In the genomic region with DNA sequence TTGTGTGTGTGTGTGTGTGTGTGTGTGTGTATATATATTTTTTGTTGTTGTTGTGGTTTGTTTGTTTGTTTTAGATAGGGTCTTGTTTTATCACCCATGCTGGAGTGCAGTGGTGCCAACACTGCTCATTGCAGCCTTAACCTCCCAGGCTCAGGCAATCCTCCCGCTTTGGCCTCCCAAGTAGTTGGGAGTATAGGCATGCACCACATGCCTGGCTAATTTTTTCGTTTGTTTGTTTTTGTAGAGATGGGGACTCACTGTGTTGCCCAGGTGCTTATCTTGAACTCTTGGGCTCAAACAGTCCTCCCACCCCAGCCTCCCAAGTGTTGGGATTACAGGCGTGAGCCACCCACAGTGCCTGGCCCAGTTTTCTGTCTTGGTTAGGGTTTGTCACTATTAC, we compare ENCODE assay signal across 35 cellular contexts.
"Had no signal": no experiment of that assay in that cellular context is flagged by ENCODE, and none has a peak within 500 bp of the region (broad histone marks: within the 10 kb centered on the region; RNA-seq: fewer than 3 reads in every experiment).

No MANE protein-coding gene starts in this region.

- DNase-seq: activated B cell treated with CpG ODN at 0.5 μM for 24 hours; activated CD4-positive, alpha-beta memory T cell treated with anti-CD3 and anti-CD28 coated beads for 36 hours; activated CD4-positive, alpha-beta T cell treated with anti-CD3 and anti-CD28 coated beads for 4 hours; activated CD4-positive, alpha-beta T cell treated with anti-CD3 and anti-CD28 coated beads, Interleukin-2, amount 10 ng/mL, durations not matched to agents 24 days and 14 days; activated CD4-positive, alpha-beta T cell treated with anti-CD3 and anti-CD28 coated beads, Interleukin-2, amount 50 U/mL, for 1 hour; activated CD4-positive, alpha-beta T cell treated with anti-CD3 and anti-CD28 coated beads, Interleukin-2, amount 50 U/mL, for 4 hours; activated CD4-positive, CD25-positive, alpha-beta regulatory T cell treated with anti-CD3 and anti-CD28 coated beads, Interleukin-2, amount 50 U/mL, for 72 hours; activated CD8-positive, alpha-beta memory T cell treated with anti-CD3 and anti-CD28 coated beads, Interleukin-2, amount 50 U/mL, for 4 hours; activated CD8-positive, alpha-beta T cell treated with anti-CD3 and anti-CD28 coated beads for 36 hours; activated effector memory CD4-positive, alpha-beta T cell treated with anti-CD3 and anti-CD28 coated beads, Interleukin-2, amount 50 U/mL, for 16 hours; activated gamma-delta T cell treated with Interleukin-2 at 50 U/mL for 16 hours; activated naive CD4-positive, alpha-beta T cell; activated naive CD4-positive, alpha-beta T cell treated with anti-CD3 and anti-CD28 coated beads, Interleukin-2, amount 10 ng/mL, durations not matched to agents 7 days and 5 days; activated naive CD8-positive, alpha-beta T cell treated with anti-CD3 and anti-CD28 coated beads, Interleukin-2, amount 10 ng/mL, durations not matched to agents 7 days and 5 days; activated naive CD8-positive, alpha-beta T cell treated with anti-CD3 and anti-CD28 coated beads, Interleukin-2, amount 50 U/mL, for 24 hours; activated T-cell treated with anti-CD3 and anti-CD28 coated beads for 4 hours; activated T-cell treated with anti-CD3 and anti-CD28 coated beads, Interleukin-2, amount 50 U/mL, for 1 hour; activated T-cell treated with anti-CD3 and anti-CD28 coated beads, Interleukin-2, amount 50 U/mL, for 4 hours; activated T-cell treated with anti-CD3 and anti-CD28 coated beads, Interleukin-2, amount 50 U/mL, for 72 hours; amygdala; anterior cingulate cortex; caudate nucleus; T-helper 1 cell; T-helper 2 cell; T-helper 9 cell had no signal

- H3K27ac Mint-ChIP-seq: activated B cell treated with CpG ODN at 0.5 μM for 24 hours; activated CD4-positive, alpha-beta memory T cell treated with anti-CD3 and anti-CD28 coated beads for 36 hours; activated CD4-positive, alpha-beta T cell treated with anti-CD3 and anti-CD28 coated beads, Interleukin-2, amount 10 ng/mL, durations not matched to agents 24 days and 14 days; activated naive CD4-positive, alpha-beta T cell treated with anti-CD3 and anti-CD28 coated beads, Interleukin-2, amount 10 ng/mL, durations not matched to agents 7 days and 5 days; activated naive CD4-positive, alpha-beta T cell treated with anti-CD3 and anti-CD28 coated beads, Interleukin-2, amount 50 U/mL, for 24 hours; activated naive CD8-positive, alpha-beta T cell; activated naive CD8-positive, alpha-beta T cell treated with anti-CD3 and anti-CD28 coated beads, Interleukin-2, amount 10 ng/mL, durations not matched to agents 7 days and 5 days; activated naive CD8-positive, alpha-beta T cell treated with anti-CD3 and anti-CD28 coated beads, Interleukin-2, amount 50 U/mL, for 24 hours; activated T-helper 17 cell treated with anti-CD3 and anti-CD28 coated beads, Interleukin-2, amount 50 U/mL, for 72 hours; brain; T-helper 1 cell treated with Interleukin-12 subunit alpha and Interleukin-12 subunit beta and Interleukin-4 antibody, amounts not matched to agents 30 μg/mL and 1 μg/mL, for 36 hours; T-helper 2 cell treated with Interferon-gamma antibody and Interleukin-4, amounts not matched to agents 5 μg/mL and 100 μg/mL, for 36 hours had no signal

- H3K4me3 ChIP-seq: ascending aorta, cardiac muscle cell had no signal

- ATAC-seq: activated CD8-positive, alpha-beta T cell treated with anti-CD3 and anti-CD28 coated beads for 36 hours; activated naive CD8-positive, alpha-beta T cell treated with anti-CD3 and anti-CD28 coated beads, Interleukin-2, amount 50 U/mL, for 24 hours; activated T-cell treated with anti-CD3 and anti-CD28 coated beads, Interleukin-2, amount 50 U/mL, for 4 hours; activated T-cell treated with anti-CD3 and anti-CD28 coated beads, Interleukin-2, amount 50 U/mL, for 72 hours; activated T-helper 17 cell treated with anti-CD3 and anti-CD28 coated beads, Interleukin-2, amount 50 U/mL, for 72 hours had no signal

- H3K27me3 Mint-ChIP-seq: activated B cell treated with CpG ODN at 0.5 μM for 24 hours; activated CD4-positive, alpha-beta memory T cell treated with anti-CD3 and anti-CD28 coated beads for 36 hours; activated CD4-positive, alpha-beta T cell treated with anti-CD3 and anti-CD28 coated beads, Interleukin-2, amount 10 ng/mL, durations not matched to agents 24 days and 14 days; activated CD8-positive, alpha-beta T cell treated with anti-CD3 and anti-CD28 coated beads for 36 hours; activated naive CD4-positive, alpha-beta T cell treated with anti-CD3 and anti-CD28 coated beads, Interleukin-2, amount 10 ng/mL, durations not matched to agents 7 days and 5 days; activated naive CD4-positive, alpha-beta T cell treated with anti-CD3 and anti-CD28 coated beads, Interleukin-2, amount 50 U/mL, for 24 hours; activated naive CD8-positive, alpha-beta T cell; activated naive CD8-positive, alpha-beta T cell treated with anti-CD3 and anti-CD28 coated beads, Interleukin-2, amount 10 ng/mL, durations not matched to agents 7 days and 5 days; activated naive CD8-positive, alpha-beta T cell treated with anti-CD3 and anti-CD28 coated beads, Interleukin-2, amount 50 U/mL, for 24 hours; activated T-helper 17 cell treated with anti-CD3 and anti-CD28 coated beads, Interleukin-2, amount 50 U/mL, for 72 hours had no signal

- H3K4me3 Mint-ChIP-seq: activated B cell treated with CpG ODN at 0.5 μM for 24 hours; activated CD4-positive, alpha-beta memory T cell treated with anti-CD3 and anti-CD28 coated beads for 36 hours; activated CD4-positive, alpha-beta T cell treated with anti-CD3 and anti-CD28 coated beads, Interleukin-2, amount 10 ng/mL, durations not matched to agents 24 days and 14 days; activated CD8-positive, alpha-beta T cell treated with anti-CD3 and anti-CD28 coated beads for 36 hours; activated naive CD4-positive, alpha-beta T cell treated with anti-CD3 and anti-CD28 coated beads, Interleukin-2, amount 10 ng/mL, durations not matched to agents 7 days and 5 days; activated naive CD4-positive, alpha-beta T cell treated with anti-CD3 and anti-CD28 coated beads, Interleukin-2, amount 50 U/mL, for 24 hours; activated naive CD8-positive, alpha-beta T cell; activated naive CD8-positive, alpha-beta T cell treated with anti-CD3 and anti-CD28 coated beads, Interleukin-2, amount 10 ng/mL, durations not matched to agents 7 days and 5 days; activated naive CD8-positive, alpha-beta T cell treated with anti-CD3 and anti-CD28 coated beads, Interleukin-2, amount 50 U/mL, for 24 hours; activated T-cell treated with anti-CD3 and anti-CD28 coated beads, Interleukin-2, amount 50 U/mL, for 4 hours; activated T-cell treated with anti-CD3 and anti-CD28 coated beads, Interleukin-2, amount 50 U/mL, for 72 hours; activated T-helper 1 cell treated with anti-CD3 and anti-CD28 coated beads, Interleukin-12 subunit alpha, Interleukin-12 subunit beta, Interleukin-2, Interleukin-4 antibody, amounts not matched to agents 30 ng/mL and 10 ng/mL and 1 ng/mL, durations not matched to agents 14 hours and 24 hours and 36 hours; activated T-helper 17 cell treated with anti-CD3 and anti-CD28 coated beads, Interleukin-2, amount 50 U/mL, for 72 hours; brain; T-helper 1 cell treated with Interleukin-12 subunit alpha and Interleukin-12 subunit beta and Interleukin-4 antibody, amounts not matched to agents 30 μg/mL and 1 μg/mL, for 36 hours; T-helper 2 cell treated with Interferon-gamma antibody and Interleukin-4, amounts not matched to agents 5 μg/mL and 100 μg/mL, for 36 hours had no signal

- H3K4me1 Mint-ChIP-seq: activated B cell treated with CpG ODN at 0.5 μM for 24 hours; activated CD4-positive, alpha-beta T cell treated with anti-CD3 and anti-CD28 coated beads, Interleukin-2, amount 10 ng/mL, durations not matched to agents 24 days and 14 days; activated naive CD4-positive, alpha-beta T cell treated with anti-CD3 and anti-CD28 coated beads, Interleukin-2, amount 10 ng/mL, durations not matched to agents 7 days and 5 days; activated naive CD4-positive, alpha-beta T cell treated with anti-CD3 and anti-CD28 coated beads, Interleukin-2, amount 50 U/mL, for 24 hours; activated naive CD8-positive, alpha-beta T cell treated with anti-CD3 and anti-CD28 coated beads, Interleukin-2, amount 50 U/mL, for 24 hours; activated T-helper 17 cell treated with anti-CD3 and anti-CD28 coated beads, Interleukin-2, amount 50 U/mL, for 72 hours had no signal

- H3K27ac ChIP-seq: ascending aorta, cardiac muscle cell, VCaP had no signal

- H3K9me3 Mint-ChIP-seq: activated B cell treated with CpG ODN at 0.5 μM for 24 hours; activated CD4-positive, alpha-beta memory T cell treated with anti-CD3 and anti-CD28 coated beads for 36 hours; activated CD4-positive, alpha-beta T cell treated with anti-CD3 and anti-CD28 coated beads, Interleukin-2, amount 10 ng/mL, durations not matched to agents 24 days and 14 days; activated CD8-positive, alpha-beta T cell treated with anti-CD3 and anti-CD28 coated beads for 36 hours; activated naive CD4-positive, alpha-beta T cell treated with anti-CD3 and anti-CD28 coated beads, Interleukin-2, amount 10 ng/mL, durations not matched to agents 7 days and 5 days; activated naive CD4-positive, alpha-beta T cell treated with anti-CD3 and anti-CD28 coated beads, Interleukin-2, amount 50 U/mL, for 24 hours; activated naive CD8-positive, alpha-beta T cell treated with anti-CD3 and anti-CD28 coated beads, Interleukin-2, amount 10 ng/mL, durations not matched to agents 7 days and 5 days; activated naive CD8-positive, alpha-beta T cell treated with anti-CD3 and anti-CD28 coated beads, Interleukin-2, amount 50 U/mL, for 24 hours; activated T-cell treated with anti-CD3 and anti-CD28 coated beads, Interleukin-2, amount 50 U/mL, for 4 hours; activated T-cell treated with anti-CD3 and anti-CD28 coated beads, Interleukin-2, amount 50 U/mL, for 72 hours; activated T-helper 1 cell treated with anti-CD3 and anti-CD28 coated beads, Interleukin-12 subunit alpha, Interleukin-12 subunit beta, Interleukin-2, Interleukin-4 antibody, amounts not matched to agents 30 ng/mL and 10 ng/mL and 1 ng/mL, durations not matched to agents 14 hours and 24 hours and 36 hours; activated T-helper 17 cell treated with anti-CD3 and anti-CD28 coated beads, Interleukin-2, amount 50 U/mL, for 72 hours; brain; T-helper 1 cell treated with Interleukin-12 subunit alpha and Interleukin-12 subunit beta and Interleukin-4 antibody, amounts not matched to agents 30 μg/mL and 1 μg/mL, for 36 hours; T-helper 2 cell treated with Interferon-gamma antibody and Interleukin-4, amounts not matched to agents 5 μg/mL and 100 μg/mL, for 36 hours had no signal

- H3K9me3 ChIP-seq: ascending aorta had no signal
